1 cellular context compared by ENCODE assay signal in the genomic region with DNA sequence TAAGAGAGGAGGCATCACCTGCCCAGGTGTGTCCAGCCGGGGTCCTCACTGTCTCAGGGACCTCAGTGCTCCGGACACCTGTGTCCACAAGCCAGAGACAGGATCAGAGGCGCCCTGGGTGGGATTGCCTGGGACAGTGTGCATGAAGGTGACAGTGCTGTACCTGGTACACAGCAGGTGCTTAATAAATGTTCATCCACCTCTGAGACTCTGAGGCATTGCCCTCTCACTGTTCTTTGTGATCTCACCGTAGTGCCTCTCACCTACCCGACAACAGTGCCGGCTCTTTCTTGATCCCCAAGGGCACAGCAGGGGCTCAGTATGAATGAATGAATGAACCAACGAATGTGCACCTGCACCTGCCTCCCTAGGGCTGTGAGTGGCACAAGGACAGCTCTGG.
TF ChIP-seq lines count a peak whose summit lies in the region.

No MANE protein-coding gene starts in this region.

TF ChIP-seq in H1, 55 proteins besides CTCF, POLR2A, EP300 and RAD21:
- TF ChIP-seq CREB1 (IDR thresholded peaks at IDR 0.05) (no peak), POLR2AphosphoS5 (IDR thresholded peaks at IDR 0.05; ENCODE audit: low read depth, low read length) (peak; percentile 18; the same call in 1 of the 2 replicates), GTF2F1 (IDR thresholded peaks at IDR 0.05; ENCODE audit: borderline replicate concordance, low read depth, low read length) (no peak)
